In the genomic region with DNA sequence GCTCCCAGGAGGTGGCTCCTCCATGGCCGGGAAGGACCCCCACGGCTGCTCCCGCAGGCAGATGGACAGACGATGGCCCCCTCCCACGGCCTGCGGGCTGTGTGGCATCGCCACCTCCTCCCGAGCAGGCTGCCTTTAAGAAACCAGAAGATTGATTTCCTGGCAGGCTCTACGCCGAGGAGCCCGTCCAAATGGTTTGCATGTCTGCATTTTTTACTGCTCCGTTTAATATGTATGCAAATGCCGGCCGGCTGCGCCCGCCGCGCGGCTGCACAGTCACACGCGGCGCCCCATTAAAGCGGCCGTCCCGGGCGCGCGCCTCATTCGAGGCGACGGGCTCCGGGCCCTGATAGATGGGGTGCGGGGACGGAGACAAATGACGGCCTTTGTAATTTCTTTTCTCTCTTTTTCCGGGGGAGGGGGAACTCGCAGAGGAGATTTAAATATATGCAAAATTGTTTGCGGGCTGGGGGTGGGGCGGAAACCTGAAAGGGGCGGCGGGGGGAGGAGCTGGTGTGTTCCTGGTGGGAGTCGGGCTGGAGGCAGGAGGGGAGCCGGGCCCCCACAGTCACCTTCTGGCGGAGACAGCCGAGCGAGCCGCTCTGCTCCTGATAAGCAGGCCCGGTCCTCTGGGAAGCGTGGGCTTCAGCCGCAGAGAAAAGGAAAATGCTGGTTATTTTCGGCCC, we compare ENCODE assay signal across 8 cellular contexts.
DNase-seq lines count a peak whose midpoint lies in the region; ATAC-seq, FAIRE-seq and TF ChIP-seq lines count a peak whose summit lies in the region.

No MANE protein-coding gene starts in this region.

- FAIRE-seq in GM12891 (lab: Jason Lieb, UNC) (peak; percentile 80), H54 (lab: Jason Lieb, UNC) (no peak)

- H3K4me1 Mint-ChIP-seq in endodermal cell (peaks cover 16% of the 10 kb centered on the region), nephron progenitor cell (peaks cover 49% of the 10 kb centered on the region)

- TF ChIP-seq CTCF in endodermal cell (conservative IDR thresholded peaks at IDR 0.05), result no peak
- TF ChIP-seq CTCF in nephron progenitor cell (IDR thresholded peaks at IDR 0.05), result no peak

- H3K9ac ChIP-seq in endodermal cell (ENCODE audit: extremely low read depth, low read length, poor library complexity, severe bottlenecking), result peak overlapping the region; percentile 20

- H3K4me3 Mint-ChIP-seq in endodermal cell (peak overlapping the region; percentile 56), nephron progenitor cell (peak overlapping the region; percentile 73)

- peak overlapping the region; percentile 92 for H3K27ac ChIP-seq in endodermal cell (ENCODE audit: low read depth, low read length)

- no peaks in the 10 kb centered on the region for H3K27me3 ChIP-seq in endodermal cell (ENCODE audit: control insufficient read depth, insufficient read depth, low read length, poor library complexity, severe bottlenecking)

- DNase-seq in GM12891 (ENCODE audit: insufficient read length, low spot score) (peak; percentile 62), endodermal cell (peak; percentile 82), nephron progenitor cell (peak; percentile 58), UCSD-AML1 (lab: John Stamatoyannopoulos, UW; ENCODE audit: unreplicated experiment) (no peak), NCI-H187 (lab: John Stamatoyannopoulos, UW) (no peak), H54 (ENCODE audit: insufficient read length, low spot score) (no peak)
- DNase-seq in activated CD4-positive, alpha-beta T cell treated with anti-CD3 and anti-CD28 coated beads, Interleukin-2, amount 50 U/mL, for 48 hours, result peak; percentile 27 to 43

- H3K36me3 Mint-ChIP-seq in endodermal cell (ENCODE audit: low read depth) (no peaks in the 10 kb centered on the region), nephron progenitor cell (ENCODE audit: low read depth) (no peaks in the 10 kb centered on the region)

- H3K27ac Mint-ChIP-seq in endodermal cell (peak overlapping the region; percentile 74), nephron progenitor cell (no peak overlapping the region)

- no peaks in the 10 kb centered on the region for H3K9me3 Mint-ChIP-seq in endodermal cell
- H3K9me3 Mint-ChIP-seq in nephron progenitor cell, result no peaks in the 10 kb centered on the region

- H3K4me3 ChIP-seq in endodermal cell (ENCODE audit: low read length), result peak overlapping the region; percentile 66

- 13 to 17% methylated on average over 27 to 50 of the region's 51 CpGs for WGBS in endodermal cell (ENCODE audit: insufficient coverage in 1 of 2, insufficient read length in 1 of 2), 2 experiments

- H3K9me3 ChIP-seq in endodermal cell (ENCODE audit: control insufficient read depth, low read length), result no peaks in the 10 kb centered on the region

- no peak for TF ChIP-seq POLR2A in GM12891 (IDR thresholded peaks at IDR 0.05; ENCODE audit: low read depth, low read length)
- TF ChIP-seq POLR2A in H54 (IDR thresholded peaks at IDR 0.05; ENCODE audit: low read depth, low read length), result no peak

- H3K27me3 Mint-ChIP-seq in endodermal cell (ENCODE audit: insufficient read depth) (no peaks in the 10 kb centered on the region), nephron progenitor cell (ENCODE audit: low read depth, poor library complexity) (no peaks in the 10 kb centered on the region)

- H3K36me3 ChIP-seq in endodermal cell (ENCODE audit: control insufficient read depth, insufficient read depth, low read length), result no peaks in the 10 kb centered on the region

- ATAC-seq in GM19035 (IDR thresholded peaks at IDR 0.05; ENCODE audit: unreplicated experiment), result no peak

- peaks cover 4% of the 10 kb centered on the region for H3K4me1 ChIP-seq in endodermal cell (ENCODE audit: control insufficient read depth, insufficient read depth, low read length)

TF ChIP-seq in GM12891, 5 proteins besides CTCF, POLR2A, EP300 and RAD21:
- TF ChIP-seq PAX5 (IDR thresholded peaks at IDR 0.05; ENCODE audit: insufficient read depth, low read length, severe bottlenecking) (no peak), POU2F2 (IDR thresholded peaks at IDR 0.05; ENCODE audit: low read depth, low read length) (peak; percentile 89; the same call in 1 of the 2 replicates)
TF ChIP-seq in GM12891: peak in this region for 1.

Comparison
In these comparisons a context has a peak if more than half of its experiments do, and no peak if none do; other contexts are left out.
1. DNase-seq: peak in GM12891 (single experiment), activated CD4-positive, alpha-beta T cell treated with anti-CD3 and anti-CD28 coated beads, Interleukin-2, amount 50 U/mL, for 48 hours (2 of 2), endodermal cell (single experiment) and nephron progenitor cell (single experiment); none in UCSD-AML1 (single experiment), NCI-H187 (0 of 2) and H54 (single experiment).